ENCODE assay signal across 14 cellular contexts in the genomic region with DNA sequence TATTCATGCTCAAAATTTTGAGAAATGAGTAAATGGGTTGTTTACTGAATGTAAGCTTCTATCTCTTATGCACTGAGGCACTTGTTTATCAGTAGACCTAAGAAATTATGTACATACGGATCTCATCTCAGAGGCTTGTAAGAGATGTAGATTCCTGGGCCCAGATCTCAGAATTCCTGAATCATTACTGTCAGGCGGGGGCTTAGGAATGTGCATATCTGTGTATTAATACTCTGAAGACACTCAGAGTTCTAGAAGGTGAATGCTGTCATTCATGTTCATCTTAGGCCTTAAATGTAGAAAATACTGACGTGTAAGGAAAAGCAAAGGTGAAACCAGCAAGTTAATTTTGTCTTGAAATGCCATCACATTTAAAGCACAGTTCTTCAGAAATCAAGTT.
DNase-seq lines count a peak whose midpoint lies in the region; ATAC-seq and TF ChIP-seq lines count a peak whose summit lies in the region.
"Had no signal": no experiment of that assay in that cellular context is flagged by ENCODE, and none has a peak within 500 bp of the region (broad histone marks: within the 10 kb centered on the region; RNA-seq: fewer than 3 reads in every experiment).

No MANE protein-coding gene starts in this region.

- peaks cover 7% of the 10 kb centered on the region for H4K20me1 ChIP-seq in smooth muscle cell (ENCODE audit: low read depth)

- WGBS in smooth muscle cell (ENCODE audit: low lambda C conversion rate): 48% methylated on average over 3 of the region's 3 CpGs
- WGBS in aorta, 2 donors: 79 to 81% methylated on average over 3 of the region's 3 CpGs

- H3F3A ChIP-seq in smooth muscle cell (ENCODE audit: low read depth): peaks cover 10% of the 10 kb centered on the region

- CTCF ChIA-PET in WTC11 (lab: Charles Lee): no interaction called here

- ATAC-seq in WTC11 (no peak), aorta (ENCODE audit: low FRiP score) (no peak)
- ATAC-seq: stimulated activated naive CD8-positive, alpha-beta T cell treated with anti-CD3 and anti-CD28 coated beads, Interleukin-15, amount 100 ng/mL, for 72 hours had no signal

- no peak overlapping the region for H3K4me3 ChIP-seq in smooth muscle cell
- H3K4me3 ChIP-seq in aorta (ENCODE audit: low read length in 2 of 2): no peak overlapping the region
- H3K4me3 ChIP-seq: right atrium auricular region had no signal

- peaks cover 77% of the 10 kb centered on the region for H3K79me2 ChIP-seq in smooth muscle cell (ENCODE audit: low read depth)

- intact Hi-C loops in aorta (cut with DNase I): loop anchor here in 1 of 2 donors (5.0 kb wide), 1 partner anchor 38 kb away; no protein-coding TSS in a partner anchor

- no peak overlapping the region for H3K4me3 Mint-ChIP-seq in WTC11
- H3K4me3 Mint-ChIP-seq: CD4-positive, CD25-positive, alpha-beta regulatory T cell; stimulated activated naive CD8-positive, alpha-beta T cell treated with anti-CD3 and anti-CD28 coated beads, Interleukin-15, amount 100 ng/mL, for 72 hours had no signal

- H3K9me3 Mint-ChIP-seq in WTC11: no peaks in the 10 kb centered on the region

- H3K36me3 ChIP-seq in smooth muscle cell (ENCODE audit: low read depth): no peaks in the 10 kb centered on the region
- H3K36me3 ChIP-seq in aorta (ENCODE audit: control insufficient read depth in 1 of 2, insufficient read depth in 2 of 2, low read length in 1 of 2): no peaks in the 10 kb centered on the region
- H3K36me3 ChIP-seq: right atrium auricular region had no signal

- DNase-seq in HCEC 1CT: peak; percentile 77
- no peak for DNase-seq in WTC11 (ENCODE audit: low spot score)
- DNase-seq in iris pigment epithelial cell (ENCODE audit: low read depth): peak; percentile 90
- DNase-seq in smooth muscle cell (lab: John Stamatoyannopoulos, UW; ENCODE audit: unreplicated experiment): no peak
- no peak for DNase-seq in MV-4-11 (lab: John Stamatoyannopoulos, UW)
- no peak for DNase-seq in aorta
- no peak for DNase-seq in activated T-cell treated with anti-CD3 and anti-CD28 coated beads for 4 hours
- DNase-seq in NCI-H2107 treated with DMSO at 0.1 percent for 48 hours (lab: John Stamatoyannopoulos, UW; ENCODE audit: unreplicated experiment): no peak
- DNase-seq: CD4-positive, CD25-positive, alpha-beta regulatory T cell; erythroblast; NCI-H2171; OCI-M1; stimulated activated naive CD8-positive, alpha-beta T cell treated with anti-CD3 and anti-CD28 coated beads, Interleukin-15, amount 100 ng/mL, for 72 hours had no signal

- H3K4me1 Mint-ChIP-seq in WTC11: peaks cover 46% of the 10 kb centered on the region
- H3K4me1 Mint-ChIP-seq: stimulated activated naive CD8-positive, alpha-beta T cell treated with anti-CD3 and anti-CD28 coated beads, Interleukin-15, amount 100 ng/mL, for 72 hours had no signal

- POLR2A ChIA-PET in WTC11 (lab: Charles Lee): no interaction called here

- peak overlapping the region; percentile 57; the same call in 1 of the 2 replicates for H3K27ac Mint-ChIP-seq in WTC11
- H3K27ac Mint-ChIP-seq: CD4-positive, CD25-positive, alpha-beta regulatory T cell; stimulated activated naive CD8-positive, alpha-beta T cell treated with anti-CD3 and anti-CD28 coated beads, Interleukin-15, amount 100 ng/mL, for 72 hours had no signal

- TF ChIP-seq CTCF in WTC11 (IDR thresholded peaks at IDR 0.05): no peak
- TF ChIP-seq CTCF in smooth muscle cell (IDR thresholded peaks at IDR 0.05; ENCODE audit: borderline replicate concordance, insufficient read depth, poor library complexity, severe bottlenecking): no peak

- H3K27ac ChIP-seq in smooth muscle cell (ENCODE audit: low read depth) (peak overlapping the region; percentile 94), aorta (ENCODE audit: low read depth in 1 of 2, low read length in 2 of 2) (no peak overlapping the region)

- H3K36me3 Mint-ChIP-seq in WTC11: no peaks in the 10 kb centered on the region
- H3K36me3 Mint-ChIP-seq: CD4-positive, CD25-positive, alpha-beta regulatory T cell had no signal

- H3K9ac ChIP-seq in smooth muscle cell (ENCODE audit: low read depth): peak overlapping the region; percentile 81

- H3K4me2 ChIP-seq in smooth muscle cell: peak overlapping the region; percentile 66

- H2AFZ ChIP-seq in smooth muscle cell (ENCODE audit: low read depth): no peak overlapping the region

- H3K27me3 ChIP-seq in smooth muscle cell (ENCODE audit: low read depth): no peaks in the 10 kb centered on the region
- no peaks in the 10 kb centered on the region for H3K27me3 ChIP-seq in aorta (ENCODE audit: control insufficient read depth in 1 of 2, insufficient read depth in 2 of 2, low read length in 1 of 2)
- H3K27me3 ChIP-seq: right atrium auricular region had no signal

- H3K4me1 ChIP-seq in smooth muscle cell (ENCODE audit: low read depth) (peaks cover 16% of the 10 kb centered on the region), aorta (ENCODE audit: control insufficient read depth in 1 of 2, insufficient read depth in 2 of 2, low read length in 2 of 2) (peaks cover 0 to 13% of the 10 kb centered on the region in 2 donors)

- no peaks in the 10 kb centered on the region for H3K27me3 Mint-ChIP-seq in WTC11 (ENCODE audit: low read depth)
- H3K27me3 Mint-ChIP-seq: CD4-positive, CD25-positive, alpha-beta regulatory T cell; stimulated activated naive CD8-positive, alpha-beta T cell treated with anti-CD3 and anti-CD28 coated beads, Interleukin-15, amount 100 ng/mL, for 72 hours had no signal

- H3K9me3 ChIP-seq in smooth muscle cell (replicated peaks; ENCODE audit: low read depth) (no peaks in the 10 kb centered on the region), aorta (ENCODE audit: control insufficient read depth, low read length) (no peaks in the 10 kb centered on the region)
- H3K9me3 ChIP-seq: right atrium auricular region had no signal

TF ChIP-seq in WTC11, 78 proteins besides CTCF, POLR2A, EP300 and RAD21:
- TF ChIP-seq NR1H2 (CRISPR knock-in tag; IDR thresholded peaks at IDR 0.05): no peak
- no peak for TF ChIP-seq EMX1 (CRISPR knock-in tag; IDR thresholded peaks at IDR 0.05)
- TF ChIP-seq, protein P1, sequence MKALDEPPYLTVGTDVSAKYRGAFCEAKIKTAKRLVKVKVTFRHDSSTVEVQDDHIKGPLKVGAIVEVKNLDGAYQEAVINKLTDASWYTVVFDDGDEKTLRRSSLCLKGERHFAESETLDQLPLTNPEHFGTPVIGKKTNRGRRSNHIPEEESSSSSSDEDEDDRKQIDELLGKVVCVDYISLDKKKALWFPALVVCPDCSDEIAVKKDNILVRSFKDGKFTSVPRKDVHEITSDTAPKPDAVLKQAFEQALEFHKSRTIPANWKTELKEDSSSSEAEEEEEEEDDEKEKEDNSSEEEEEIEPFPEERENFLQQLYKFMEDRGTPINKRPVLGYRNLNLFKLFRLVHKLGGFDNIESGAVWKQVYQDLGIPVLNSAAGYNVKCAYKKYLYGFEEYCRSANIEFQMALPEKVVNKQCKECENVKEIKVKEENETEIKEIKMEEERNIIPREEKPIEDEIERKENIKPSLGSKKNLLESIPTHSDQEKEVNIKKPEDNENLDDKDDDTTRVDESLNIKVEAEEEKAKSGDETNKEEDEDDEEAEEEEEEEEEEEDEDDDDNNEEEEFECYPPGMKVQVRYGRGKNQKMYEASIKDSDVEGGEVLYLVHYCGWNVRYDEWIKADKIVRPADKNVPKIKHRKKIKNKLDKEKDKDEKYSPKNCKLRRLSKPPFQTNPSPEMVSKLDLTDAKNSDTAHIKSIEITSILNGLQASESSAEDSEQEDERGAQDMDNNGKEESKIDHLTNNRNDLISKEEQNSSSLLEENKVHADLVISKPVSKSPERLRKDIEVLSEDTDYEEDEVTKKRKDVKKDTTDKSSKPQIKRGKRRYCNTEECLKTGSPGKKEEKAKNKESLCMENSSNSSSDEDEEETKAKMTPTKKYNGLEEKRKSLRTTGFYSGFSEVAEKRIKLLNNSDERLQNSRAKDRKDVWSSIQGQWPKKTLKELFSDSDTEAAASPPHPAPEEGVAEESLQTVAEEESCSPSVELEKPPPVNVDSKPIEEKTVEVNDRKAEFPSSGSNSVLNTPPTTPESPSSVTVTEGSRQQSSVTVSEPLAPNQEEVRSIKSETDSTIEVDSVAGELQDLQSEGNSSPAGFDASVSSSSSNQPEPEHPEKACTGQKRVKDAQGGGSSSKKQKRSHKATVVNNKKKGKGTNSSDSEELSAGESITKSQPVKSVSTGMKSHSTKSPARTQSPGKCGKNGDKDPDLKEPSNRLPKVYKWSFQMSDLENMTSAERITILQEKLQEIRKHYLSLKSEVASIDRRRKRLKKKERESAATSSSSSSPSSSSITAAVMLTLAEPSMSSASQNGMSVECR (CRISPR knock-in tag; IDR thresholded peaks at IDR 0.05; ENCODE audit: borderline replicate concordance): no peak
- TF ChIP-seq ELF4 (CRISPR knock-in tag; IDR thresholded peaks at IDR 0.05; ENCODE audit: low read depth): no peak
- TF ChIP-seq JUN (CRISPR knock-in tag; IDR thresholded peaks at IDR 0.05): no peak
- no peak for TF ChIP-seq HMGA2 (CRISPR knock-in tag; IDR thresholded peaks at IDR 0.05)

Comparison
In these comparisons a context has a peak if more than half of its experiments do, and no peak if none do; other contexts are left out.
1. DNase-seq: peak in HCEC 1CT (single experiment) and iris pigment epithelial cell (single experiment); none in WTC11 (single experiment), smooth muscle cell (single experiment), MV-4-11 (single experiment), aorta (0 of 2), activated T-cell treated with anti-CD3 and anti-CD28 coated beads for 4 hours (single experiment) and NCI-H2107 treated with DMSO at 0.1 percent for 48 hours (single experiment).